In genomic region chr3:98013428-98014349, GRCh38 we compare ENCODE assay signal across 17 cellular contexts. TPM values are rescaled to one million over a fixed set of nuclear protein-coding genes. Genes with fewer than 3 reads are reported as not detected.
DNase-seq lines count a peak whose midpoint lies in the region; ATAC-seq, FAIRE-seq and TF ChIP-seq lines count a peak whose summit lies in the region.
"Had no signal": no experiment of that assay in that cellular context is flagged by ENCODE, and none has a peak within 500 bp of the region (broad histone marks: within the 10 kb centered on the region; RNA-seq: fewer than 3 reads in every experiment).

No MANE protein-coding gene starts in this region.

- H3K36me3 ChIP-seq in GM23338 (ENCODE audit: insufficient read depth) = no peaks in the 10 kb centered on the region
- H3K36me3 ChIP-seq in keratinocyte (ENCODE audit: control insufficient read depth in 2 of 2, extremely low read depth in 1 of 2, insufficient read depth in 2 of 2, low read length in 2 of 2) = no peaks in the 10 kb centered on the region

- H3K27me3 Mint-ChIP-seq in GM23338 (ENCODE audit: insufficient read depth, low read depth, poor library complexity) = no peaks in the 10 kb centered on the region

- TF ChIP-seq CTCF in 22Rv1 (IDR thresholded peaks at IDR 0.05) (peak; percentile 50), GM23338 (conservative IDR thresholded peaks at IDR 0.05; ENCODE audit: low read depth in 2 of 2) (no peak), keratinocyte (optimal IDR thresholded peaks at IDR 0.05 in 1 of 3, IDR thresholded peaks at IDR 0.05 in 1 of 3, conservative IDR thresholded peaks at IDR 0.05 in 1 of 3; ENCODE audit: extremely low read depth in 1 of 3, insufficient read depth in 2 of 3, low read length in 3 of 3) (peak; percentile 4 to 34 (median 24))

- H3F3A ChIP-seq in GM23338 (replicated peaks; ENCODE audit: low read depth) = no peaks in the 10 kb centered on the region

- no peaks in the 10 kb centered on the region for H3K4me1 ChIP-seq in GM23338 (ENCODE audit: insufficient read depth)
- H3K4me1 ChIP-seq in keratinocyte (ENCODE audit: control insufficient read depth, extremely low read depth, insufficient read depth, low read length) = peaks cover 9% of the 10 kb centered on the region

- H3K4me2 ChIP-seq in GM23338 (no peak overlapping the region), keratinocyte (ENCODE audit: control insufficient read depth, extremely low read depth, insufficient read depth, low read depth, low read length) (peak overlapping the region; percentile 61)

- no peak overlapping the region for H3K4me3 Mint-ChIP-seq in GM23338
- H3K4me3 Mint-ChIP-seq: CD4-positive, alpha-beta memory T cell had no signal

- H4K20me1 ChIP-seq in GM23338 (replicated peaks; ENCODE audit: insufficient read depth) = no peaks in the 10 kb centered on the region
- no peaks in the 10 kb centered on the region for H4K20me1 ChIP-seq in keratinocyte (ENCODE audit: control insufficient read depth, extremely low read depth, insufficient read depth, low read length)

- H3K27ac Mint-ChIP-seq in GM23338 = no peak overlapping the region
- H3K27ac Mint-ChIP-seq: activated T-helper 2 cell treated with anti-CD3 and anti-CD28 coated beads, Interferon-gamma antibody, Interleukin-2, Interleukin-4, amounts not matched to agents 10 μg/mL and 5 μg/mL and 100 μg/mL, durations not matched to agents 14 hours and 24 hours and 36 hours had no signal

- H3K27ac ChIP-seq in 22Rv1 = no peak overlapping the region
- H3K27ac ChIP-seq in GM23338 (ENCODE audit: low read depth) = no peak overlapping the region
- no peak overlapping the region for H3K27ac ChIP-seq in keratinocyte (ENCODE audit: control insufficient read depth, insufficient read depth, low read length)

- H3K79me2 ChIP-seq in GM23338 (replicated peaks; ENCODE audit: insufficient read depth) (no peaks in the 10 kb centered on the region), keratinocyte (ENCODE audit: control insufficient read depth, insufficient read depth, low read length) (no peaks in the 10 kb centered on the region)

- H2AFZ ChIP-seq in GM23338 = peak overlapping the region; percentile 53; the same call in 1 of the 2 replicates
- peak overlapping the region; percentile 90 for H2AFZ ChIP-seq in keratinocyte (ENCODE audit: control insufficient read depth, low read length)

- H3K9me3 Mint-ChIP-seq in GM23338 = no peaks in the 10 kb centered on the region

- H3K4me3 ChIP-seq in GM23338 (no peak overlapping the region), keratinocyte (ENCODE audit: control insufficient read depth in 2 of 3, extremely low read depth in 1 of 3, insufficient read depth in 2 of 3, low read depth in 1 of 3, low read length in 3 of 3) (peak overlapping the region in 1 of 3 experiments; percentile 30)

- dilution Hi-C loops in keratinocyte (cut with MboI; ENCODE audit: extremely low pct_ligation_motif_present, low sequenced_read_pairs) = no loop called here

- no peaks in the 10 kb centered on the region for H3K9me2 ChIP-seq in GM23338 (ENCODE audit: insufficient read depth)

- DNase-seq in GM23338 (ENCODE audit: low spot score) (no peak), T1000 (lab: John Stamatoyannopoulos, UW) (peak; percentile 11), keratinocyte (ENCODE audit: low read depth, low spot score) (no peak), HuH-7 (ENCODE audit: low spot score) (no peak), NCI-H226 (no peak), epidermal melanocyte (ENCODE audit: insufficient read length, low spot score) (no peak)
- DNase-seq: CD4-positive, alpha-beta memory T cell; hippocampal formation; KG1; stimulated activated CD4-positive, alpha-beta T cell treated with anti-CD3 and anti-CD28 coated beads, Interleukin-15, amount 100 ng/mL, for 24 hours; stimulated activated naive CD4-positive, alpha-beta T cell treated with Interleukin-2 at 50 U/mL for 16 hours had no signal

- 0 out of 3 replicates have a peak, but pooled peaks cover under 1% of the 10 kb centered on the region for H3K4me1 Mint-ChIP-seq in GM23338

- no peak overlapping the region for H3K9ac ChIP-seq in keratinocyte (ENCODE audit: control insufficient read depth, extremely low read depth, insufficient read depth, low read length)

- no peaks in the 10 kb centered on the region for H3K27me3 ChIP-seq in GM23338 (ENCODE audit: insufficient read depth)
- H3K27me3 ChIP-seq in keratinocyte (ENCODE audit: control insufficient read depth, extremely low read depth, insufficient read depth, low read length) = no peaks in the 10 kb centered on the region

- ATAC-seq in GM23338 = no peak
- ATAC-seq in HG02678 (IDR thresholded peaks at IDR 0.05; ENCODE audit: unreplicated experiment) = no peak

- H3K36me3 Mint-ChIP-seq in GM23338 (ENCODE audit: low read depth) = no peaks in the 10 kb centered on the region
- H3K36me3 Mint-ChIP-seq: CD4-positive, alpha-beta memory T cell had no signal

- peak; percentile 92 for FAIRE-seq in keratinocyte (lab: Jason Lieb, UNC)
- FAIRE-seq: TTC549 had no signal

- no peaks in the 10 kb centered on the region for H3K9me3 ChIP-seq in keratinocyte (ENCODE audit: control insufficient read depth, low read depth, low read length)

- no peaks in the 10 kb centered on the region for H3K9me1 ChIP-seq in keratinocyte (ENCODE audit: control insufficient read depth, extremely low read depth, insufficient read depth, low read length)

TF ChIP-seq in GM23338, 12 proteins besides CTCF, POLR2A, EP300 and RAD21 (continues in another document):
- TF ChIP-seq CREB1 (CRISPR knock-in tag; IDR thresholded peaks at IDR 0.05; ENCODE audit: low read depth) (no peak), ZNF331 (CRISPR knock-in tag; IDR thresholded peaks at IDR 0.05; ENCODE audit: low read depth) (no peak), NANOG (IDR thresholded peaks at IDR 0.05; ENCODE audit: borderline replicate concordance) (no peak), EZH2phosphoT487 (IDR thresholded peaks at IDR 0.05; ENCODE audit: unreplicated experiment) (no peak)

RNA-seq across cellular contexts. Expression of gene GABRR3, which starts 21.4 kb away (rescaled TPM):
- not detected in 2 replicates for total RNA-seq in GM23338 (2014; rRNA removed; shearing (Covaris generic))
- not detected in 2 replicates for polyA plus RNA-seq in GM23338 (2016; fragmentation: Nextera tagmentation; extraction: Ambion mirVana)
- not detected in 3 replicates for polyA plus RNA-seq in keratinocyte
- not detected for polyA plus RNA-seq in keratinocyte (2011; ENCODE audit: low read depth)
- polyA plus RNA-seq in keratinocyte (2011; cell fraction: cytosol; rRNA removed) = not detected in 2 replicates
- polyA plus RNA-seq in keratinocyte (2011; cell fraction: nucleus; rRNA removed) = not detected in 2 replicates
- polyA plus RNA-seq in keratinocyte (2012; ENCODE audit: low replicate concordance) = not detected in 2 replicates
- not detected in 3 replicates for polyA minus RNA-seq in keratinocyte
- polyA minus RNA-seq in keratinocyte (2011; cell fraction: cytosol; rRNA and poly(A)+ RNA removed) = not detected
- not detected in 2 replicates for polyA minus RNA-seq in keratinocyte (2011; cell fraction: nucleus; rRNA and poly(A)+ RNA removed)
- total RNA-seq: activated T-helper 2 cell treated with anti-CD3 and anti-CD28 coated beads, Interferon-gamma antibody, Interleukin-2, Interleukin-4, amounts not matched to agents 10 μg/mL and 5 μg/mL and 100 μg/mL, durations not matched to agents 14 hours and 24 hours and 36 hours; cerebellum; myocyte had no signal

RNA-seq across cellular contexts. Expression of gene RIOX2, which starts 41.5 kb away (rescaled TPM):
- total RNA-seq in GM23338 (2014; rRNA removed; shearing (Covaris generic)) = 9.0 and 11.0 TPM in 2 replicates
- polyA plus RNA-seq in GM23338 (2016; fragmentation: Nextera tagmentation; extraction: Ambion mirVana) (9.5 and 10.7 TPM in 2 replicates), keratinocyte (34.0 to 45.2 TPM (median 35.2 TPM) in 3 replicates)
- polyA plus RNA-seq in keratinocyte (2011; ENCODE audit: low read depth) = 43.5 TPM
- 24.2 and 38.7 TPM in 2 replicates for polyA plus RNA-seq in keratinocyte (2011; cell fraction: cytosol; rRNA removed)
- 44.8 and 58.4 TPM in 2 replicates for polyA plus RNA-seq in keratinocyte (2011; cell fraction: nucleus; rRNA removed)
- 27.4 and 31.4 TPM in 2 replicates for polyA plus RNA-seq in keratinocyte (2012; ENCODE audit: low replicate concordance)
- 19.8 to 33.0 TPM (median 32.8 TPM) in 3 replicates for polyA minus RNA-seq in keratinocyte
- polyA minus RNA-seq in keratinocyte (2011; cell fraction: cytosol; rRNA and poly(A)+ RNA removed) = 24.0 TPM
- 27.6 and 31.7 TPM in 2 replicates for polyA minus RNA-seq in keratinocyte (2011; cell fraction: nucleus; rRNA and poly(A)+ RNA removed)

Comparison
In these comparisons a context has a peak if more than half of its experiments do, and no peak if none do; other contexts are left out.
1. CTCF ChIP-seq: peak in 22Rv1 (single experiment) and keratinocyte (3 of 3); none in GM23338 (0 of 2).